Comparison of ENCODE assay signal across 14 cellular contexts in genomic region chr5:11139471-11139870, GRCh38.
DNase-seq lines count a peak whose midpoint lies in the region; ATAC-seq and TF ChIP-seq lines count a peak whose summit lies in the region.
"Had no signal": no experiment of that assay in that cellular context is flagged by ENCODE, and none has a peak within 500 bp of the region (broad histone marks: within the 10 kb centered on the region; RNA-seq: fewer than 3 reads in every experiment).

No MANE protein-coding gene starts in this region.

- H2AFZ ChIP-seq in PC-3 (ENCODE audit: low read length) = no peak overlapping the region
- H2AFZ ChIP-seq in OCI-LY7 (ENCODE audit: low read length) = no peak overlapping the region

- H3K27me3 ChIP-seq in PC-3 (ENCODE audit: low read length) (peaks cover 42% of the 10 kb centered on the region), mesendoderm (ENCODE audit: insufficient read depth, low read length, poor library complexity) (no peaks in the 10 kb centered on the region), Peyer's patch (no peaks in the 10 kb centered on the region)

- no peak overlapping the region for H3K4me3 ChIP-seq in PC-3 (ENCODE audit: low read length)
- no peak overlapping the region for H3K4me3 ChIP-seq in choroid plexus epithelial cell (ENCODE audit: low read depth, low read length)
- H3K4me3 ChIP-seq in mesendoderm (ENCODE audit: low read length) = no peak overlapping the region
- H3K4me3 ChIP-seq in OCI-LY7 (ENCODE audit: low read depth, low read length, poor library complexity, severe bottlenecking) = no peak overlapping the region
- H3K4me3 ChIP-seq in Peyer's patch = no peak overlapping the region

- H4K20me1 ChIP-seq in PC-3 (ENCODE audit: low read length) (no peaks in the 10 kb centered on the region), OCI-LY7 (ENCODE audit: insufficient read depth, low read length) (no peaks in the 10 kb centered on the region)

- no peaks in the 10 kb centered on the region for H3K36me3 ChIP-seq in PC-3 (ENCODE audit: low read depth, low read length)
- no peaks in the 10 kb centered on the region for H3K36me3 ChIP-seq in mesendoderm (ENCODE audit: control insufficient read depth, insufficient read depth, low read length)
- H3K36me3 ChIP-seq in OCI-LY7 (ENCODE audit: insufficient read depth, low read length) = no peaks in the 10 kb centered on the region
- no peaks in the 10 kb centered on the region for H3K36me3 ChIP-seq in Peyer's patch

- H3K4me2 ChIP-seq in PC-3 (ENCODE audit: low read length) (no peak overlapping the region), mesendoderm (ENCODE audit: low read length) (no peak overlapping the region), OCI-LY7 (ENCODE audit: low read length) (no peak overlapping the region)

- H3K4me1 ChIP-seq in PC-3 (ENCODE audit: insufficient read depth, low read length) (no peaks in the 10 kb centered on the region), mesendoderm (ENCODE audit: control insufficient read depth, low read depth, low read length) (no peaks in the 10 kb centered on the region), OCI-LY7 (ENCODE audit: insufficient read depth, low read length, poor library complexity, severe bottlenecking) (no peaks in the 10 kb centered on the region), Peyer's patch (no peaks in the 10 kb centered on the region)
- H3K4me1 ChIP-seq: Caco-2 had no signal

- H3F3A ChIP-seq in PC-3 (ENCODE audit: low read length, unreplicated experiment) = no peaks in the 10 kb centered on the region

- TF ChIP-seq CTCF in PC-3 (conservative IDR thresholded peaks at IDR 0.05; ENCODE audit: low read depth, low read length) (no peak), choroid plexus epithelial cell (conservative IDR thresholded peaks at IDR 0.05; ENCODE audit: low read depth, low read length) (no peak), OCI-LY7 (conservative IDR thresholded peaks at IDR 0.05; ENCODE audit: low read length) (no peak), Peyer's patch (IDR thresholded peaks at IDR 0.05) (no peak)

- H3K27ac ChIP-seq in PC-3 (ENCODE audit: low read length) (no peak overlapping the region), mesendoderm (ENCODE audit: low read depth, low read length) (no peak overlapping the region), OCI-LY7 (ENCODE audit: low read depth, low read length, poor library complexity, severe bottlenecking) (no peak overlapping the region), Peyer's patch (no peak overlapping the region)
- H3K27ac ChIP-seq: RWPE1 had no signal

- CTCF ChIA-PET in PC-3 (lab: Charles Lee) = no interaction called here
- CTCF ChIA-PET in OCI-LY7 (lab: Charles Lee; ENCODE audit: unreplicated experiment) = no interaction called here

- no peaks in the 10 kb centered on the region for H3K79me1 ChIP-seq in mesendoderm (ENCODE audit: low read length)

- no peak for ATAC-seq in PC-3

- POLR2A ChIA-PET in PC-3 (lab: Charles Lee; ENCODE audit: unreplicated experiment) = no interaction called here
- POLR2A ChIA-PET in OCI-LY7 (lab: Charles Lee) = interaction anchor here (1.0 kb wide), 1 partner anchor 9 kb away, joined by 3 read pairs; no protein-coding TSS in a partner anchor

- DNase-seq in ELR (ENCODE audit: low read depth) = peak; percentile 2
- peak; percentile 24 for DNase-seq in PC-3
- peak; percentile 1 for DNase-seq in choroid plexus epithelial cell (ENCODE audit: low read depth)
- DNase-seq in mesendoderm = peak; percentile 72
- no peak for DNase-seq in NCI-H1105 treated with DMSO at 0.1 percent for 48 hours (lab: John Stamatoyannopoulos, UW)
- no peak for DNase-seq in OCI-LY7 (ENCODE audit: low spot score)
- no peak for DNase-seq in Peyer's patch
- no peak for DNase-seq in NCI-H226
- DNase-seq: Caco-2, DMS79 treated with DMSO at 0.1 percent for 48 hours, MV-4-11, NCI-H1436, NCI-H2029 treated with DMSO at 0.1 percent for 48 hours had no signal

- intact Hi-C loops in PC-3 (cut with micrococcal nuclease) = no loop called here
- intact Hi-C loops in OCI-LY7 (cut with micrococcal nuclease; ENCODE audit: unreplicated experiment) = no loop called here

- no peak overlapping the region for H3K4ac ChIP-seq in mesendoderm (ENCODE audit: low read depth, low read length)

- H2BK120ac ChIP-seq in mesendoderm (ENCODE audit: low read depth, low read length) = no peak overlapping the region

- no peak for TF ChIP-seq POLR2A in Peyer's patch (IDR thresholded peaks at IDR 0.05)

- H3K23ac ChIP-seq in mesendoderm (ENCODE audit: low read length) = no peak overlapping the region

- no TSS peak for BruUV-seq in PC-3 (replicated peaks; lab: Mats Ljungman, UMichigan)
- no TSS peak for BruUV-seq in OCI-LY7 (replicated peaks; lab: Mats Ljungman, UMichigan)

- no peak overlapping the region for H2AK5ac ChIP-seq in mesendoderm (ENCODE audit: low read length)

- no peaks in the 10 kb centered on the region for H3K79me2 ChIP-seq in PC-3 (ENCODE audit: low read length)
- H3K79me2 ChIP-seq in mesendoderm (ENCODE audit: control insufficient read depth, insufficient read depth, low read length) = no peaks in the 10 kb centered on the region
- H3K79me2 ChIP-seq in OCI-LY7 (ENCODE audit: insufficient read depth, low read depth, low read length) = no peaks in the 10 kb centered on the region

- H3K9me3 ChIP-seq in PC-3 (ENCODE audit: low read length) (no peaks in the 10 kb centered on the region), OCI-LY7 (ENCODE audit: low read length) (no peaks in the 10 kb centered on the region), Peyer's patch (no peaks in the 10 kb centered on the region)
- H3K9me3 ChIP-seq: Caco-2 had no signal

- no peak overlapping the region for H4K8ac ChIP-seq in mesendoderm (ENCODE audit: low read depth, low read length)

- H3K56ac ChIP-seq in mesendoderm (ENCODE audit: low read length) = no peak overlapping the region

- no peak overlapping the region for H2BK5ac ChIP-seq in mesendoderm (ENCODE audit: low read length)

- H4K5ac ChIP-seq in mesendoderm (ENCODE audit: low read length) = no peak overlapping the region

- no peak overlapping the region for H3K9ac ChIP-seq in PC-3 (ENCODE audit: low read length)
- no peak overlapping the region for H3K9ac ChIP-seq in mesendoderm (ENCODE audit: low read length)

- no peak overlapping the region for H3K18ac ChIP-seq in mesendoderm (ENCODE audit: low read length)

- no CpG with 5 or more reads among the region's 4 CpGs for WGBS in mesendoderm (ENCODE audit: extremely low coverage, insufficient coverage, low lambda C conversion rate)

- H2BK15ac ChIP-seq in mesendoderm (replicated peaks; ENCODE audit: low read depth) = no peak overlapping the region

- H3K9me2 ChIP-seq in PC-3 (replicated peaks; ENCODE audit: low read length) (no peaks in the 10 kb centered on the region), OCI-LY7 (ENCODE audit: insufficient read depth, low read length) (0 out of 2 replicates have a peak, but pooled peaks cover 3% of the 10 kb centered on the region)

Comparison
In these comparisons a context has a peak if more than half of its experiments do, and no peak if none do; other contexts are left out.
1. DNase-seq: peak in ELR (single experiment), PC-3 (single experiment), choroid plexus epithelial cell (single experiment) and mesendoderm (single experiment); none in NCI-H1105 treated with DMSO at 0.1 percent for 48 hours (single experiment), OCI-LY7 (single experiment), Peyer's patch (0 of 3) and NCI-H226 (single experiment).